ENCODE assay signal across 22 cellular contexts in the genomic region with DNA sequence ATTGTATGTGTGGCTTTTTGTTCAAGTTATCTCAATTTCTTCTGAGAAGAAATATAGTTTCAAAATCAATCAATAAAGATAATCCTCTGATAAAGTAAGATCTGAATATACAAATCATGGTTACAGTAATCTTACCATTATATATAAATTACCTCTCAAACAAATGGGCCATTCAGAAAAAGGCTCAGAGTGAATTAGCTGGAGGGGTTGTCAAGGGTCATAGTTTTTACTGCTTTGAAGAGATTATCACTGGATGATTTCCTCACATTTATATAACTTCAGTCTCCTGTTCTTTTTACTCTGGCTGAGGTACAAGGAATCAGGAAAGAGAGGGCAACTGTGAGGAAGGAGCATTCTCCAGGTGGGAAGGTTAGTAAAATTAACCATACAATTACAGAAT.
DNase-seq lines count a peak whose midpoint lies in the region; ATAC-seq and TF ChIP-seq lines count a peak whose summit lies in the region.
"Had no signal": no experiment of that assay in that cellular context is flagged by ENCODE, and none has a peak within 500 bp of the region (broad histone marks: within the 10 kb centered on the region; RNA-seq: fewer than 3 reads in every experiment).

No MANE protein-coding gene starts in this region.

- ATAC-seq in DND-41 (ENCODE audit: insufficient read depth, low read depth) (no peak), IMR-90 (ENCODE audit: low read depth) (no peak), GM23338 (no peak)
- ATAC-seq: GM12878 had no signal

- H3K27ac ChIP-seq in DND-41 (ENCODE audit: low read length) (no peak overlapping the region), IMR-90 (ENCODE audit: insufficient read depth, low read length) (no peak overlapping the region), GM23338 (ENCODE audit: low read depth) (no peak overlapping the region)

- no peak overlapping the region for H4K91ac ChIP-seq in IMR-90 (ENCODE audit: insufficient read depth, low read depth, low read length)

- H2AFZ ChIP-seq in DND-41 (ENCODE audit: low read depth, low read length), result 0 out of 2 replicates have a peak overlapping the region, but pooled peaks have one; percentile 0
- no peak overlapping the region for H2AFZ ChIP-seq in IMR-90 (replicated peaks; ENCODE audit: low read length, poor library complexity)
- no peak overlapping the region for H2AFZ ChIP-seq in GM23338

- H2BK15ac ChIP-seq in IMR-90 (ENCODE audit: low read depth, low read length), result peak overlapping the region; percentile 14; the same call in 1 of the 3 replicates

- no peak for TF ChIP-seq RAD21 in IMR-90 (IDR thresholded peaks at IDR 0.05; ENCODE audit: low read length)

- H3K4me3 ChIP-seq in DND-41 (ENCODE audit: low read depth in 1 of 2, low read length in 2 of 2) (no peak overlapping the region), IMR-90 (ENCODE audit: insufficient read depth, low read depth, low read length) (no peak overlapping the region), GM23338 (no peak overlapping the region)
- H3K4me3 ChIP-seq: GM12878 had no signal

- H3K4me1 Mint-ChIP-seq in activated T-helper 2 cell treated with anti-CD3 and anti-CD28 coated beads, Interferon-gamma antibody, Interleukin-2, Interleukin-4, amounts not matched to agents 10 μg/mL and 5 μg/mL and 100 μg/mL, durations not matched to agents 14 hours and 24 hours and 36 hours (ENCODE audit: low read depth), result peaks cover 43% of the 10 kb centered on the region
- H3K4me1 Mint-ChIP-seq in nephron progenitor cell, result peaks cover 16% of the 10 kb centered on the region
- H3K4me1 Mint-ChIP-seq in GM23338, result no peaks in the 10 kb centered on the region
- H3K4me1 Mint-ChIP-seq: CD4-positive, CD25-positive, alpha-beta regulatory T cell had no signal

- no peaks in the 10 kb centered on the region; the same call in 1 of the 2 replicates for H3K9me1 ChIP-seq in IMR-90 (ENCODE audit: insufficient read depth, low read length)

- H3K27me3 Mint-ChIP-seq in activated T-helper 2 cell treated with anti-CD3 and anti-CD28 coated beads, Interferon-gamma antibody, Interleukin-2, Interleukin-4, amounts not matched to agents 10 μg/mL and 5 μg/mL and 100 μg/mL, durations not matched to agents 14 hours and 24 hours and 36 hours (ENCODE audit: low read depth), result no peaks in the 10 kb centered on the region
- H3K27me3 Mint-ChIP-seq in nephron progenitor cell (ENCODE audit: low read depth, poor library complexity) (no peaks in the 10 kb centered on the region), GM23338 (ENCODE audit: insufficient read depth, low read depth, poor library complexity) (no peaks in the 10 kb centered on the region)

- H4K5ac ChIP-seq in IMR-90 (ENCODE audit: low read depth, low read length), result no peak overlapping the region

- no TSS peak for BruUV-seq in IMR-90 (replicated peaks; lab: Mats Ljungman, UMichigan)

- H3K4me3 Mint-ChIP-seq in activated T-helper 2 cell treated with anti-CD3 and anti-CD28 coated beads, Interferon-gamma antibody, Interleukin-2, Interleukin-4, amounts not matched to agents 10 μg/mL and 5 μg/mL and 100 μg/mL, durations not matched to agents 14 hours and 24 hours and 36 hours (ENCODE audit: low read depth), result no peak overlapping the region
- H3K4me3 Mint-ChIP-seq in nephron progenitor cell (no peak overlapping the region), GM23338 (no peak overlapping the region)
- H3K4me3 Mint-ChIP-seq: CD4-positive, CD25-positive, alpha-beta regulatory T cell; HFFc6 had no signal

- H3K79me1 ChIP-seq in IMR-90 (ENCODE audit: low read depth in 1 of 2, low read length in 2 of 2), result no peaks in the 10 kb centered on the region

- H3K27ac Mint-ChIP-seq in activated T-helper 2 cell treated with anti-CD3 and anti-CD28 coated beads, Interferon-gamma antibody, Interleukin-2, Interleukin-4, amounts not matched to agents 10 μg/mL and 5 μg/mL and 100 μg/mL, durations not matched to agents 14 hours and 24 hours and 36 hours, result peak overlapping the region; percentile 57
- peak overlapping the region; percentile 50 for H3K27ac Mint-ChIP-seq in nephron progenitor cell
- no peak overlapping the region for H3K27ac Mint-ChIP-seq in GM23338
- H3K27ac Mint-ChIP-seq: CD4-positive, CD25-positive, alpha-beta regulatory T cell; HFFc6 had no signal

- H4K20me1 ChIP-seq in DND-41 (ENCODE audit: insufficient read depth, low read length) (no peaks in the 10 kb centered on the region), IMR-90 (ENCODE audit: insufficient read depth, low read length) (no peaks in the 10 kb centered on the region), GM23338 (replicated peaks; ENCODE audit: insufficient read depth) (no peaks in the 10 kb centered on the region)

- peaks cover 3% of the 10 kb centered on the region; the same call in 1 of the 2 replicates for H3K9me2 ChIP-seq in GM23338 (ENCODE audit: insufficient read depth)
- H3K9me2 ChIP-seq: SK-N-SH had no signal

- H3K9me3 ChIP-seq in DND-41 (ENCODE audit: insufficient read depth, low read length, severe bottlenecking) (no peaks in the 10 kb centered on the region), IMR-90 (ENCODE audit: control insufficient read depth, insufficient read depth, low read length) (no peaks in the 10 kb centered on the region)
- H3K9me3 ChIP-seq: SK-N-SH had no signal

- H2BK5ac ChIP-seq in IMR-90 (ENCODE audit: low read depth, low read length, poor library complexity, severe bottlenecking), result no peak overlapping the region

- H3F3A ChIP-seq in GM23338 (replicated peaks; ENCODE audit: low read depth), result no peaks in the 10 kb centered on the region

- H3K56ac ChIP-seq in IMR-90 (ENCODE audit: extremely low read depth, insufficient read depth, low read length), result no peak overlapping the region

- H3K4me2 ChIP-seq in DND-41 (ENCODE audit: insufficient read depth, low read length) (no peak overlapping the region), IMR-90 (ENCODE audit: low read depth, low read length) (no peak overlapping the region), GM23338 (no peak overlapping the region)
- H3K4me2 ChIP-seq: SK-N-SH had no signal

- no peak overlapping the region for H2BK20ac ChIP-seq in IMR-90 (ENCODE audit: low read depth, low read length)

- no peaks in the 10 kb centered on the region for H3K27me3 ChIP-seq in DND-41 (ENCODE audit: insufficient read depth, low read length, poor library complexity)
- no peaks in the 10 kb centered on the region for H3K27me3 ChIP-seq in IMR-90 (ENCODE audit: control insufficient read depth, insufficient read depth, low read length)
- no peaks in the 10 kb centered on the region for H3K27me3 ChIP-seq in GM23338 (ENCODE audit: insufficient read depth)

- DNase-seq in DND-41 (no peak), IMR-90 (no peak), nephron progenitor cell (no peak), NCI-H510A (lab: John Stamatoyannopoulos, UW) (no peak), GM23338 (ENCODE audit: low spot score) (no peak)
- no peak for DNase-seq in activated T-helper 2 cell treated with anti-CD3 and anti-CD28 coated beads, Interferon-gamma antibody, Interleukin-2, Interleukin-4, amounts not matched to agents 10 μg/mL and 5 μg/mL and 100 μg/mL, durations not matched to agents 14 hours and 24 hours and 36 hours (ENCODE audit: low spot score)
- no peak for DNase-seq in stimulated activated CD4-positive, alpha-beta T cell treated with anti-CD3 and anti-CD28 coated beads, Interleukin-4, amount 100 ng/mL, for 24 hours
- DNase-seq: CD4-positive, CD25-positive, alpha-beta regulatory T cell; COR-L47; DMS79 treated with DMSO at 0.1 percent for 48 hours; H7; HFFc6; KG1; NCI-H1092 treated with DMSO at 0.1 percent for 48 hours; NCI-H1436 treated with DMSO at 0.1 percent for 48 hours; NCI-H1930; NCI-H345; NCI-H524 treated with DMSO at 0.1 percent for 48 hours; RPMI8226; SHP77; SK-N-SH had no signal

- H3K9ac ChIP-seq in DND-41 (ENCODE audit: low read depth, low read length) (no peak overlapping the region), IMR-90 (ENCODE audit: low read depth, low read length) (no peak overlapping the region)
- H3K9ac ChIP-seq: SK-N-SH had no signal

- in situ Hi-C loops in IMR-90 (cut with MboI; ENCODE audit: low sequenced_read_pairs), result no loop called here

- intact Hi-C loops in IMR-90 (cut with micrococcal nuclease), result loop anchor here (10.0 kb wide), 1 partner anchor 225 kb away; no protein-coding TSS in a partner anchor
- intact Hi-C loops in activated T-helper 2 cell treated with anti-CD3 and anti-CD28 coated beads, Interferon-gamma antibody, Interleukin-2, Interleukin-4, amounts not matched to agents 10 μg/mL and 5 μg/mL and 100 μg/mL, durations not matched to agents 14 hours and 24 hours and 36 hours (cut with micrococcal nuclease), result loop anchor here (1.0 to 5.0 kb wide), 6 partner anchors 31 to 393 kb away; no protein-coding TSS in a partner anchor

- H3K14ac ChIP-seq in IMR-90 (replicated peaks; ENCODE audit: low read depth, low read length), result no peak overlapping the region

- CTCF ChIA-PET in IMR-90 (lab: Yijun Ruan, JAX), result no interaction called here

- POLR2A ChIA-PET in IMR-90 (lab: Charles Lee; ENCODE audit: unreplicated experiment), result no interaction called here

- H3K36me3 ChIP-seq in DND-41 (ENCODE audit: insufficient read depth, low read length) (no peaks in the 10 kb centered on the region), IMR-90 (ENCODE audit: control insufficient read depth, insufficient read depth, low read length) (no peaks in the 10 kb centered on the region), GM23338 (ENCODE audit: insufficient read depth) (no peaks in the 10 kb centered on the region; the same call in 1 of the 2 replicates)

- no peak overlapping the region for H2AK5ac ChIP-seq in IMR-90 (ENCODE audit: low read depth, low read length)

- no peak overlapping the region for H2AK9ac ChIP-seq in IMR-90 (replicated peaks; ENCODE audit: low read depth, low read length, poor library complexity)

- TF ChIP-seq CTCF in DND-41 (IDR thresholded peaks at IDR 0.05; ENCODE audit: borderline replicate concordance, extremely low read depth, low read length, poor library complexity, severe bottlenecking) (no peak), IMR-90 (conservative IDR thresholded peaks at IDR 0.05; ENCODE audit: low read depth, low read length) (no peak), nephron progenitor cell (IDR thresholded peaks at IDR 0.05) (no peak), GM23338 (conservative IDR thresholded peaks at IDR 0.05; ENCODE audit: low read depth in 2 of 2) (no peak)

- H3K23ac ChIP-seq in IMR-90 (ENCODE audit: low read depth, low read length), result no peak overlapping the region

- H2BK120ac ChIP-seq in IMR-90 (ENCODE audit: low read depth, low read length), result no peak overlapping the region

- dilution Hi-C loops in IMR-90 (cut with HindIII; ENCODE audit: low sequenced_read_pairs, unreplicated experiment), result no loop called here

- no peak overlapping the region for H3K4ac ChIP-seq in IMR-90 (ENCODE audit: low read depth, low read length)

- no peak for TF ChIP-seq POLR2A in IMR-90 (IDR thresholded peaks at IDR 0.05; ENCODE audit: low read depth, low read length)

- H3K18ac ChIP-seq in IMR-90 (ENCODE audit: low read depth, low read length), result no peak overlapping the region; the same call in 1 of the 2 replicates

- H3K36me3 Mint-ChIP-seq in activated T-helper 2 cell treated with anti-CD3 and anti-CD28 coated beads, Interferon-gamma antibody, Interleukin-2, Interleukin-4, amounts not matched to agents 10 μg/mL and 5 μg/mL and 100 μg/mL, durations not matched to agents 14 hours and 24 hours and 36 hours (ENCODE audit: low read depth), result peaks cover 6% of the 10 kb centered on the region
- H3K36me3 Mint-ChIP-seq in nephron progenitor cell (ENCODE audit: low read depth), result peaks cover 11% of the 10 kb centered on the region
- peaks cover 4% of the 10 kb centered on the region; the same call in 2 of the 3 replicates for H3K36me3 Mint-ChIP-seq in GM23338 (ENCODE audit: low read depth)
- H3K36me3 Mint-ChIP-seq: CD4-positive, CD25-positive, alpha-beta regulatory T cell had no signal

- no peak overlapping the region for H4K8ac ChIP-seq in IMR-90 (ENCODE audit: low read depth in 2 of 2, low read length in 2 of 2)

- H3K9me3 Mint-ChIP-seq in activated T-helper 2 cell treated with anti-CD3 and anti-CD28 coated beads, Interferon-gamma antibody, Interleukin-2, Interleukin-4, amounts not matched to agents 10 μg/mL and 5 μg/mL and 100 μg/mL, durations not matched to agents 14 hours and 24 hours and 36 hours, result peaks cover 7% of the 10 kb centered on the region
- H3K9me3 Mint-ChIP-seq in nephron progenitor cell, result peaks cover 25% of the 10 kb centered on the region
- peaks cover 14% of the 10 kb centered on the region for H3K9me3 Mint-ChIP-seq in GM23338

- no peaks in the 10 kb centered on the region for H3K79me2 ChIP-seq in DND-41 (ENCODE audit: insufficient read depth, low read length)
- H3K79me2 ChIP-seq in GM23338 (replicated peaks; ENCODE audit: insufficient read depth), result no peaks in the 10 kb centered on the region

- H3K4me1 ChIP-seq in DND-41 (ENCODE audit: insufficient read depth, low read length), result peaks cover 29% of the 10 kb centered on the region
- peaks cover 7% of the 10 kb centered on the region; the same call in 1 of the 2 replicates for H3K4me1 ChIP-seq in IMR-90 (ENCODE audit: control insufficient read depth, insufficient read depth, low read length)
- H3K4me1 ChIP-seq in GM23338 (ENCODE audit: insufficient read depth), result no peaks in the 10 kb centered on the region
